In genomic region chr1:20887269-20887668, GRCh38 we compare ENCODE assay signal across 17 cellular contexts.
DNase-seq lines count a peak whose midpoint lies in the region; ATAC-seq and TF ChIP-seq lines count a peak whose summit lies in the region.
"Had no signal": no experiment of that assay in that cellular context is flagged by ENCODE, and none has a peak within 500 bp of the region (broad histone marks: within the 10 kb centered on the region; RNA-seq: fewer than 3 reads in every experiment).

No MANE protein-coding gene starts in this region.

- no peak overlapping the region for H3K4me3 Mint-ChIP-seq in T-helper 17 cell
- H3K4me3 Mint-ChIP-seq: B cell; CD4-positive, CD25-positive, alpha-beta regulatory T cell; CD8-positive, alpha-beta T cell had no signal

- no peak overlapping the region for H3K27ac ChIP-seq in HEK293 (ENCODE audit: extremely low read depth, low read depth, low read length)
- H3K27ac ChIP-seq in A673 (ENCODE audit: low read depth, low read length, poor library complexity, severe bottlenecking): no peak overlapping the region
- H3K27ac ChIP-seq in heart left ventricle: no peak overlapping the region
- H3K27ac ChIP-seq: BLaER1, C4-2B, GM23248 had no signal

- POLR2A ChIA-PET in HEK293 (lab: Yijun Ruan, JAX) (no interaction called here), A673 (lab: Charles Lee; ENCODE audit: low non-redundant PET) (no interaction called here)

- no peaks in the 10 kb centered on the region for H3K9me2 ChIP-seq in Loucy (replicated peaks; ENCODE audit: low read depth, low read length)

- TF ChIP-seq POLR2A in heart left ventricle (IDR thresholded peaks at IDR 0.05): no peak

- no peaks in the 10 kb centered on the region for H3K79me2 ChIP-seq in Loucy (ENCODE audit: insufficient read depth, low read length)

- no peaks in the 10 kb centered on the region for H4K20me1 ChIP-seq in Loucy (ENCODE audit: insufficient read depth, low read length, poor library complexity, severe bottlenecking)
- H4K20me1 ChIP-seq: BLaER1 had no signal

- H3K27me3 Mint-ChIP-seq in T-helper 17 cell: no peaks in the 10 kb centered on the region
- H3K27me3 Mint-ChIP-seq: B cell; CD4-positive, CD25-positive, alpha-beta regulatory T cell had no signal

- no peaks in the 10 kb centered on the region for H3K4me1 ChIP-seq in HEK293 (ENCODE audit: control insufficient read depth, insufficient read depth, low read length)
- H3K4me1 ChIP-seq in Loucy (ENCODE audit: insufficient read depth, low read length, poor library complexity, severe bottlenecking): no peaks in the 10 kb centered on the region
- no peaks in the 10 kb centered on the region for H3K4me1 ChIP-seq in A673 (ENCODE audit: insufficient read depth, low read length, poor library complexity, severe bottlenecking)
- H3K4me1 ChIP-seq in heart left ventricle: no peaks in the 10 kb centered on the region

- H3K4me3 ChIP-seq in HEK293 (ENCODE audit: low read depth, low read length) (no peak overlapping the region), Loucy (ENCODE audit: low read length, poor library complexity, severe bottlenecking) (no peak overlapping the region), A673 (ENCODE audit: low read depth, low read length, poor library complexity, severe bottlenecking) (no peak overlapping the region), heart left ventricle (no peak overlapping the region)
- H3K4me3 ChIP-seq: BLaER1, GM23248 had no signal

- no peaks in the 10 kb centered on the region for H3F3A ChIP-seq in Loucy (ENCODE audit: low read depth)

- ATAC-seq in T-helper 17 cell (no peak), heart left ventricle (no peak)
- ATAC-seq: CD8-positive, alpha-beta T cell had no signal

- no TSS peak for BruUV-seq in A673 (replicated peaks; lab: Mats Ljungman, UMichigan)

- no peak overlapping the region for H3K9ac ChIP-seq in Loucy (ENCODE audit: low read depth, low read length, poor library complexity, severe bottlenecking)
- H3K9ac ChIP-seq: BLaER1, GM23248 had no signal

- peaks cover 4% of the 10 kb centered on the region for H3K4me1 Mint-ChIP-seq in T-helper 17 cell
- H3K4me1 Mint-ChIP-seq: B cell; CD4-positive, CD25-positive, alpha-beta regulatory T cell had no signal

- peaks cover 11% of the 10 kb centered on the region for H3K36me3 Mint-ChIP-seq in T-helper 17 cell (ENCODE audit: low read depth)

- H3K4me2 ChIP-seq in Loucy (ENCODE audit: low read depth, low read length, poor library complexity, severe bottlenecking): peak overlapping the region; percentile 8
- H3K4me2 ChIP-seq: BLaER1 had no signal

- no peak overlapping the region for H2AFZ ChIP-seq in Loucy (ENCODE audit: low read length)
- H2AFZ ChIP-seq: GM23248 had no signal

- WGBS in heart left ventricle, 4 donors: 99 to 100% (median 99%) methylated on average over 2 of the region's 2 CpGs

- intact Hi-C loops in A673 (cut with micrococcal nuclease; ENCODE audit: unreplicated experiment): no loop called here
- intact Hi-C loops in heart left ventricle (cut with DNase I): no loop called here

- H3K36me3 ChIP-seq in HEK293 (ENCODE audit: control insufficient read depth in 2 of 2, insufficient read depth in 1 of 2, low read length in 2 of 2) (peaks cover 13 to 41% of the 10 kb centered on the region in 2 experiments; a peak in 2 of 3 replicates), Loucy (ENCODE audit: insufficient read depth, low read length) (peaks cover 12% of the 10 kb centered on the region; the same call in 1 of the 2 replicates), A673 (ENCODE audit: insufficient read depth, low read length, poor library complexity, severe bottlenecking) (peaks cover 13% of the 10 kb centered on the region), heart left ventricle (peaks cover 0 to 67% (median 35%) of the 10 kb centered on the region in 9 donors)

- no peaks in the 10 kb centered on the region for H3K9me3 ChIP-seq in HEK293 (ENCODE audit: control insufficient read depth, insufficient read depth, low read depth, low read length)
- H3K9me3 ChIP-seq in Loucy (ENCODE audit: insufficient read depth, low read depth, low read length): no peaks in the 10 kb centered on the region
- H3K9me3 ChIP-seq in T-helper 17 cell (ENCODE audit: control insufficient read depth, low read length, poor library complexity, severe bottlenecking): no peaks in the 10 kb centered on the region
- no peaks in the 10 kb centered on the region for H3K9me3 ChIP-seq in A673 (ENCODE audit: low read depth, low read length, poor library complexity, severe bottlenecking)
- no peaks in the 10 kb centered on the region for H3K9me3 ChIP-seq in heart left ventricle
- H3K9me3 ChIP-seq: BLaER1, Caco-2 had no signal

- CTCF ChIA-PET in HEK293 (lab: Yijun Ruan, JAX) (interaction anchor here (0.7 kb wide), 1 partner anchor 13 kb away, joined by 3 read pairs; no protein-coding TSS in a partner anchor), A673 (lab: Charles Lee) (no interaction called here)

- H3K27ac Mint-ChIP-seq in T-helper 17 cell: peak overlapping the region; percentile 19
- H3K27ac Mint-ChIP-seq: B cell; CD4-positive, CD25-positive, alpha-beta regulatory T cell; CD8-positive, alpha-beta T cell had no signal

- H3K27me3 ChIP-seq in Loucy (ENCODE audit: insufficient read depth, low read length, poor library complexity, severe bottlenecking) (no peaks in the 10 kb centered on the region), A673 (replicated peaks; ENCODE audit: insufficient read depth, low read depth, low read length, poor library complexity) (no peaks in the 10 kb centered on the region), heart left ventricle (no peaks in the 10 kb centered on the region)
- H3K27me3 ChIP-seq: BLaER1 had no signal

- DNase-seq in T-helper 17 cell: no peak
- DNase-seq in A673 (ENCODE audit: low spot score): no peak
- no peak for DNase-seq in NCI-H2196 (lab: John Stamatoyannopoulos, UW; ENCODE audit: unreplicated experiment)
- no peak for DNase-seq in heart left ventricle
- DNase-seq: Caco-2; CD4-positive, CD25-positive, alpha-beta regulatory T cell; CD8-positive, alpha-beta T cell; DMS153; DND-41; GM23248; H7; HCEC 1CT had no signal

- TF ChIP-seq CTCF in HEK293 (tag by site-specific recombination; IDR thresholded peaks at IDR 0.05) (no peak), Loucy (conservative IDR thresholded peaks at IDR 0.05; ENCODE audit: low read length) (no peak), A673 (conservative IDR thresholded peaks at IDR 0.05; ENCODE audit: low read depth, low read length) (no peak), heart left ventricle (IDR thresholded peaks at IDR 0.05) (no peak)

TF ChIP-seq in HEK293, 187 proteins besides CTCF, POLR2A, EP300 and RAD21:
- TF ChIP-seq ZBTB48 (tag by site-specific recombination; IDR thresholded peaks at IDR 0.05) (no peak), PRDM6 (tag by site-specific recombination; IDR thresholded peaks at IDR 0.05) (0 out of 2 replicates have a peak, but pooled peaks have one; percentile 10), FEZF1 (tag by site-specific recombination; IDR thresholded peaks at IDR 0.05) (no peak), PRDM4 (tag by site-specific recombination; IDR thresholded peaks at IDR 0.05) (peak; percentile 40; the same call in 1 of the 2 replicates)
